ENCODE assay signal across 1 cellular context in the genomic region with DNA sequence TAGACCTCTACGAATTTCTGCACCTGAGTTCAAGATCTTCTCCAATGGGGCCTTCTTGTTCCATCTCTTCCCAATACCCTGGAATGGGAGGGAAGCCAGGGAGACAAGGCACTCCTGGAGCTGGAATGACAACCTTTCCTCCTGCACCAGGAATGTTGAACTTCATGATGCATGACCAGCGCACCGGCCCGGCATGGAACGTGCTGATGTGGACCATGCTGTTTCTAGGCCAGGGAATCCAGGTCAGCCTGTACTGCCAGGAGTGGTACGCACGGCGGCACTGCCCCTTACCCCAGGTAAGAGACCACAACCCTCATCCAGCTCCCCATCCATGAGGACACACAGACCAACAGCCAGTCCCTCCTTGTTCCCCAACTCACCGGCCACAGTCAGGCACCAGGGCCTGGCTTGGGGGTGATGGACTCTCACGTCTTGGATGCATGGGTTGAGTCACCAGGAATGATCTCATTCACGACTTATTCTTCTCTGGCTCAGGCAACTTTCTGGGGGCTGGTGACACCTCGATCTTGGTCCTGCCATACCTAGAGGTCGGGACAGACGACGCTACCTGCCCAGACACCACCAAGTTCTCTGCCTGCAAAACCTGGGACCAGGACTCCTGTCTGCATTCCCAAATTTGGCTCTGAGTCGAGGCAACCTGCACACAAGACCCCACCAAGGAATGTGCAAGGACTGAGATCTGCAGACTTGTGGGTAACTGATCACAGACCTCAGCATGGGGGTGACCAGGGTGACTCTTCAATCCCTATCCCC.
A peak's percentile ranks its signal among the peaks of the same experiment; 100 is the strongest.
TF ChIP-seq lines count a peak whose summit lies in the region.

No MANE protein-coding gene starts in this region.

TF ChIP-seq in K562, 482 proteins besides CTCF, POLR2A, EP300 and RAD21:
- TF ChIP-seq, protein P1, sequence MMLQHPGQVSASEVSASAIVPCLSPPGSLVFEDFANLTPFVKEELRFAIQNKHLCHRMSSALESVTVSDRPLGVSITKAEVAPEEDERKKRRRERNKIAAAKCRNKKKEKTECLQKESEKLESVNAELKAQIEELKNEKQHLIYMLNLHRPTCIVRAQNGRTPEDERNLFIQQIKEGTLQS (IDR thresholded peaks at IDR 0.05), result peak; percentile 67
- TF ChIP-seq, protein P1 (CRISPR knock-in tag; conservative IDR thresholded peaks at IDR 0.05), result no peak
- no peak for TF ChIP-seq NFE2L1 (tag; IDR thresholded peaks at IDR 0.05; ENCODE audit: borderline replicate concordance, low read depth)
TF ChIP-seq in K562: peak in this region for 1.
